Comparison of ENCODE assay signal across 9 cellular contexts in genomic region chr1:158180741-158181576, GRCh38. TPM values are rescaled to one million over a fixed set of nuclear protein-coding genes. Genes with fewer than 3 reads are reported as not detected.
A peak's percentile ranks its signal among the peaks of the same experiment; 100 is the strongest.
DNase-seq lines count a peak whose midpoint lies in the region; ATAC-seq, FAIRE-seq and TF ChIP-seq lines count a peak whose summit lies in the region.
"Had no signal": no experiment of that assay in that cellular context is flagged by ENCODE, and none has a peak within 500 bp of the region (broad histone marks: within the 10 kb centered on the region; RNA-seq: fewer than 3 reads in every experiment).

CD1D (plus strand) TSS chr1:158180895; CDS start chr1:158181102, 207 bp downstream.

- H3K4me1 ChIP-seq in NT2/D1 (ENCODE audit: insufficient read depth, insufficient read length), result peaks cover 2% of the 10 kb centered on the region
- no peaks in the 10 kb centered on the region for H3K4me1 ChIP-seq in endodermal cell (ENCODE audit: control insufficient read depth, insufficient read depth, low read length)

- 1 to 2% methylated on average over 29 to 63 of the region's 63 CpGs for WGBS in endodermal cell (ENCODE audit: insufficient coverage in 1 of 2, insufficient read length in 1 of 2), 2 experiments

- H3K27me3 ChIP-seq in NT2/D1 (ENCODE audit: insufficient read depth, insufficient read length), result peaks cover 84% of the 10 kb centered on the region
- H3K27me3 ChIP-seq in endodermal cell (ENCODE audit: control insufficient read depth, insufficient read depth, low read length, poor library complexity, severe bottlenecking), result peaks cover 63% of the 10 kb centered on the region

- H3K9me3 ChIP-seq in NT2/D1 (ENCODE audit: insufficient read depth, low read length) (peaks cover 9% of the 10 kb centered on the region; the same call in 1 of the 2 replicates), endodermal cell (ENCODE audit: control insufficient read depth, low read length) (no peaks in the 10 kb centered on the region)

- peaks cover 15% of the 10 kb centered on the region for H3K4me1 Mint-ChIP-seq in endodermal cell

- H3K36me3 ChIP-seq in NT2/D1 (ENCODE audit: insufficient read depth, insufficient read length, low read length) (no peaks in the 10 kb centered on the region), endodermal cell (ENCODE audit: control insufficient read depth, insufficient read depth, low read length) (no peaks in the 10 kb centered on the region)

- H3K4me3 Mint-ChIP-seq in endodermal cell, result peak within 1 kb of the TSS; percentile 78

- DNase-seq in NT2/D1 (ENCODE audit: low read depth, low spot score), result peak; percentile 48
- peak; percentile 84 for DNase-seq in endodermal cell
- peak; percentile 23 for DNase-seq in mucosa of gallbladder (ENCODE audit: low spot score)
- peak; percentile 62 for DNase-seq in urothelium cell line (ENCODE audit: low spot score)
- DNase-seq in DMS114 treated with DMSO at 0.1 percent for 48 hours (lab: John Stamatoyannopoulos, UW; ENCODE audit: unreplicated experiment), result no peak
- no peak for DNase-seq in NCI-H146 (lab: John Stamatoyannopoulos, UW)

- H3K36me3 Mint-ChIP-seq in endodermal cell (ENCODE audit: low read depth), result no peaks in the 10 kb centered on the region

- H3K27ac Mint-ChIP-seq in endodermal cell, result peak within 1 kb of the TSS; percentile 32

- no peaks in the 10 kb centered on the region for H3K9me3 Mint-ChIP-seq in endodermal cell

- H3K27me3 Mint-ChIP-seq in endodermal cell (ENCODE audit: insufficient read depth), result peaks cover 78% of the 10 kb centered on the region

- no peak for ATAC-seq in GM21447 (IDR thresholded peaks at IDR 0.05; ENCODE audit: unreplicated experiment)

- H3K4me3 ChIP-seq in GM12875 (ENCODE audit: low read depth, low read length) (peak within 1 kb of the TSS; percentile 43), NT2/D1 (ENCODE audit: insufficient read length, low read depth) (peak within 1 kb of the TSS; percentile 66), endodermal cell (ENCODE audit: low read length) (peak within 1 kb of the TSS; percentile 86)

- no peak for TF ChIP-seq CTCF in GM12875 (IDR thresholded peaks at IDR 0.05; ENCODE audit: borderline replicate concordance, insufficient read depth, low read depth, low read length)
- TF ChIP-seq CTCF in endodermal cell (conservative IDR thresholded peaks at IDR 0.05), result no peak

- H3K27ac ChIP-seq in endodermal cell (ENCODE audit: low read depth, low read length), result no peak within 1 kb of the TSS
- H3K27ac ChIP-seq: VCaP had no signal

- FAIRE-seq in urothelium cell line (lab: Jason Lieb, UNC), result no peak

- H3K9ac ChIP-seq in NT2/D1 (ENCODE audit: insufficient read length, low read depth) (peak within 1 kb of the TSS; percentile 72), endodermal cell (ENCODE audit: extremely low read depth, low read length, poor library complexity, severe bottlenecking) (peak within 1 kb of the TSS; percentile 48)

RNA-seq across cellular contexts. Expression of gene CD1D, which starts in this region (rescaled TPM):
- total RNA-seq in endodermal cell (1 to 10 TPM; 1.7 TPM), mucosa of gallbladder (7.2 TPM)
- 0.75 TPM for polyA plus RNA-seq in endodermal cell (2013, experiment 1 of 2)
- polyA plus RNA-seq in endodermal cell (2013, experiment 2 of 2), result 0.33 TPM

Comparison
In these comparisons a context has a peak if more than half of its experiments do, and no peak if none do; other contexts are left out.
1. DNase-seq: peak in NT2/D1 (single experiment), endodermal cell (single experiment), mucosa of gallbladder (single experiment) and urothelium cell line (single experiment); none in DMS114 treated with DMSO at 0.1 percent for 48 hours (single experiment) and NCI-H146 (single experiment).
2. Peak in every context shown above with its lines, with median percentiles within 50 percentile points of each other: H3K4me3 ChIP-seq.